Comparison of ENCODE assay signal across 8 cellular contexts in genomic region chr9:75086443-75087278, GRCh38. TPM values are rescaled to one million over a fixed set of nuclear protein-coding genes. Genes with fewer than 3 reads are reported as not detected.
DNase-seq lines count a peak whose midpoint lies in the region; ATAC-seq and TF ChIP-seq lines count a peak whose summit lies in the region.

No MANE protein-coding gene starts in this region.

- H3K9me3 Mint-ChIP-seq in WTC11, result no peaks in the 10 kb centered on the region

- TF ChIP-seq POLR2A in sigmoid colon (IDR thresholded peaks at IDR 0.05), result no peak

- no peaks in the 10 kb centered on the region; the same call in 1 of the 2 replicates for H3K27me3 Mint-ChIP-seq in WTC11 (ENCODE audit: low read depth)

- CTCF ChIA-PET in WTC11 (lab: Charles Lee), result interaction anchor here (0.7 to 4.1 kb wide), 3 partner anchors 14 to 344 kb away, joined by 3 to 26 read pairs (median 5); partner anchors contain the start of gene C9orf40

- DNase-seq in H7 (no peak), WTC11 (ENCODE audit: low spot score) (peak; percentile 16), foreskin fibroblast (no peak), sigmoid colon (no peak), NCI-H226 (no peak)

- no peaks in the 10 kb centered on the region for H3K9me3 ChIP-seq in sigmoid colon

- H3K36me3 ChIP-seq in H7 (replicated peaks; ENCODE audit: control insufficient read depth, insufficient read depth, low read length), result no peaks in the 10 kb centered on the region
- H3K36me3 ChIP-seq in sigmoid colon, result no peaks in the 10 kb centered on the region

- H3K4me3 Mint-ChIP-seq in WTC11, result peak overlapping the region; percentile 92

- peaks cover 0 to 18% (median 5%) of the 10 kb centered on the region in 4 donors for H3K4me1 ChIP-seq in sigmoid colon

- no peaks in the 10 kb centered on the region for H3K36me3 Mint-ChIP-seq in WTC11

- intact Hi-C loops in sigmoid colon (cut with DNase I), result loop anchor here (2.0 to 5.0 kb wide), 2 partner anchors 58 to 134 kb away; partner anchors contain the start of genes C9orf40 and CARNMT1

- ATAC-seq in WTC11 (no peak), GM19452 (IDR thresholded peaks at IDR 0.05; ENCODE audit: unreplicated experiment) (no peak), GM18870 (IDR thresholded peaks at IDR 0.05; ENCODE audit: unreplicated experiment) (no peak), HG03460 (IDR thresholded peaks at IDR 0.05; ENCODE audit: unreplicated experiment) (no peak)

- TF ChIP-seq CTCF in WTC11 (IDR thresholded peaks at IDR 0.05), result no peak
- TF ChIP-seq CTCF in foreskin fibroblast (IDR thresholded peaks at IDR 0.05; ENCODE audit: low read depth, low read length), result no peak
- no peak for TF ChIP-seq CTCF in sigmoid colon (IDR thresholded peaks at IDR 0.05)

- peaks cover 65% of the 10 kb centered on the region for H3K4me1 Mint-ChIP-seq in WTC11

- H3K4me3 ChIP-seq in H7 (ENCODE audit: insufficient read depth, low read depth, low read length) (peak overlapping the region; percentile 91), foreskin fibroblast (ENCODE audit: low read depth in 1 of 2, low read length in 2 of 2) (peak overlapping the region; percentile 88 to 94), sigmoid colon (peak overlapping the region; percentile 72 to 97 (median 91))

- POLR2A ChIA-PET in WTC11 (lab: Charles Lee), result interaction anchor here (0.6 to 2.3 kb wide), 4 partner anchors 18 to 340 kb away, joined by 4 to 8 read pairs (median 4); no protein-coding TSS in a partner anchor

- peak overlapping the region; percentile 92 to 98 (median 94) for H3K27ac ChIP-seq in sigmoid colon

- H3K27me3 ChIP-seq in H7 (ENCODE audit: control insufficient read depth, insufficient read depth, low read length) (no peaks in the 10 kb centered on the region), sigmoid colon (no peaks in the 10 kb centered on the region)

- TF ChIP-seq EP300 in sigmoid colon (IDR thresholded peaks at IDR 0.05), result no peak

- WGBS in sigmoid colon, 2 donors, result 5 to 37% methylated on average over 16 of the region's 16 CpGs

- peak overlapping the region; percentile 94 for H3K27ac Mint-ChIP-seq in WTC11

TF ChIP-seq in WTC11, 78 proteins besides CTCF, POLR2A, EP300 and RAD21:
- TF ChIP-seq IRF1 (CRISPR knock-in tag; IDR thresholded peaks at IDR 0.05), result no peak
- TF ChIP-seq ZMAT4 (CRISPR knock-in tag; IDR thresholded peaks at IDR 0.05), result no peak
- TF ChIP-seq CREB1 (CRISPR knock-in tag; IDR thresholded peaks at IDR 0.05), result no peak
- no peak for TF ChIP-seq ZNF671 (CRISPR knock-in tag; IDR thresholded peaks at IDR 0.05)
- TF ChIP-seq MYBL2 (CRISPR knock-in tag; IDR thresholded peaks at IDR 0.05), result no peak
- no peak for TF ChIP-seq ATF6 (CRISPR knock-in tag; IDR thresholded peaks at IDR 0.05)
- no peak for TF ChIP-seq SMAD3 (CRISPR knock-in tag; IDR thresholded peaks at IDR 0.05; ENCODE audit: borderline replicate concordance)
- TF ChIP-seq USF2 (CRISPR knock-in tag; IDR thresholded peaks at IDR 0.05), result 0 out of 2 replicates have a peak, but pooled peaks have one; percentile 12

RNA-seq across cellular contexts. Expression of gene NMRK1, which starts 1.3 kb away (rescaled TPM):
- total RNA-seq in H7 (2014; rRNA removed; shearing (Covaris generic)), result 12.0 and 13.3 TPM in 2 replicates
- 10.5 to 14.5 TPM (median 13.3 TPM) in 3 replicates for total RNA-seq in WTC11 (2021)
- 10 to 100 TPM in 2 of 4 donors, 1 to 10 TPM in 2; 5.6 to 27.5 (median 10.3) TPM for total RNA-seq in sigmoid colon
- 10 to 100 TPM; 21.0 to 53.9 (median 38.4) TPM for polyA plus RNA-seq in sigmoid colon

RNA-seq across cellular contexts. Expression of gene OSTF1, which starts 1.7 kb away (rescaled TPM):
- 17.3 and 18.5 TPM in 2 replicates for total RNA-seq in H7 (2014; rRNA removed; shearing (Covaris generic))
- total RNA-seq in WTC11 (2021) (15.0 to 17.8 TPM (median 16.1 TPM) in 3 replicates), sigmoid colon (10 to 100 TPM; 11.0 to 20.7 (median 17.2) TPM)
- polyA plus RNA-seq in sigmoid colon, result 100 to 1,000 TPM in 1 of 3 donors, 10 to 100 TPM in 2; 55.1 to 105 (median 66.1) TPM

RNA-seq across cellular contexts. Expression of gene CARNMT1, which starts 58.6 kb away (rescaled TPM):
- total RNA-seq in H7 (2014; rRNA removed; shearing (Covaris generic)), result 25.8 and 33.9 TPM in 2 replicates
- total RNA-seq in WTC11 (2021) (35.4 to 39.2 TPM (median 37.3 TPM) in 3 replicates), sigmoid colon (10 to 100 TPM; 12.8 to 18.6 (median 17.1) TPM)
- 1 to 10 TPM; 4.8 to 7.9 (median 6.9) TPM for polyA plus RNA-seq in sigmoid colon
